Comparison of ENCODE assay signal across 1 cellular context in the genomic region with DNA sequence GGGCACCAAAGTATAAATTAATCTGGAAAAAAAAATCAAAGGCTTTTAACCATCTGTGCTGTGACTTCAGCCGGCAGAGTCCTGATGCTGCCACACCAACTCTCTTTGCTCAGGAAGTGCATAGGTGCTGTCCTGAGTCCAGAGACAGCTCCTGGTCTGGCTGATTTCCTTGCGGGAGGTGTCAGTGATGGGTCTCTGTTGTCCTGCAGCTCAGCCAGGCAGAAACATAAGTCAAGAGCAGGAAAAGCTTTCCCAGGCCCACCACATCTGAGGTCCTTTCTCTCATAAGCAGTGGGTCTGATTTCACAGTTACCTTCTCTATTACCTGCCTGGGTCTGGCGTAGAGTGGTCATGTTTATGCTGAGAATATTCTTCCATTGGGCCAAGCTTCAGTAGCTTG.
TF ChIP-seq lines count a peak whose summit lies in the region.

No MANE protein-coding gene starts in this region.

TF ChIP-seq in SK-N-SH, 30 proteins besides CTCF, POLR2A, EP300 and RAD21:
- TF ChIP-seq, protein P1, sequence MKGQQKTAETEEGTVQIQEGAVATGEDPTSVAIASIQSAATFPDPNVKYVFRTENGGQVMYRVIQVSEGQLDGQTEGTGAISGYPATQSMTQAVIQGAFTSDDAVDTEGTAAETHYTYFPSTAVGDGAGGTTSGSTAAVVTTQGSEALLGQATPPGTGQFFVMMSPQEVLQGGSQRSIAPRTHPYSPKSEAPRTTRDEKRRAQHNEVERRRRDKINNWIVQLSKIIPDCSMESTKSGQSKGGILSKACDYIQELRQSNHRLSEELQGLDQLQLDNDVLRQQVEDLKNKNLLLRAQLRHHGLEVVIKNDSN (IDR thresholded peaks at IDR 0.05; ENCODE audit: borderline replicate concordance, low read depth), result no peak
- no peak for TF ChIP-seq CHD2 (IDR thresholded peaks at IDR 0.05; ENCODE audit: low read length, partially characterized antibody)
- TF ChIP-seq, protein P2, sequence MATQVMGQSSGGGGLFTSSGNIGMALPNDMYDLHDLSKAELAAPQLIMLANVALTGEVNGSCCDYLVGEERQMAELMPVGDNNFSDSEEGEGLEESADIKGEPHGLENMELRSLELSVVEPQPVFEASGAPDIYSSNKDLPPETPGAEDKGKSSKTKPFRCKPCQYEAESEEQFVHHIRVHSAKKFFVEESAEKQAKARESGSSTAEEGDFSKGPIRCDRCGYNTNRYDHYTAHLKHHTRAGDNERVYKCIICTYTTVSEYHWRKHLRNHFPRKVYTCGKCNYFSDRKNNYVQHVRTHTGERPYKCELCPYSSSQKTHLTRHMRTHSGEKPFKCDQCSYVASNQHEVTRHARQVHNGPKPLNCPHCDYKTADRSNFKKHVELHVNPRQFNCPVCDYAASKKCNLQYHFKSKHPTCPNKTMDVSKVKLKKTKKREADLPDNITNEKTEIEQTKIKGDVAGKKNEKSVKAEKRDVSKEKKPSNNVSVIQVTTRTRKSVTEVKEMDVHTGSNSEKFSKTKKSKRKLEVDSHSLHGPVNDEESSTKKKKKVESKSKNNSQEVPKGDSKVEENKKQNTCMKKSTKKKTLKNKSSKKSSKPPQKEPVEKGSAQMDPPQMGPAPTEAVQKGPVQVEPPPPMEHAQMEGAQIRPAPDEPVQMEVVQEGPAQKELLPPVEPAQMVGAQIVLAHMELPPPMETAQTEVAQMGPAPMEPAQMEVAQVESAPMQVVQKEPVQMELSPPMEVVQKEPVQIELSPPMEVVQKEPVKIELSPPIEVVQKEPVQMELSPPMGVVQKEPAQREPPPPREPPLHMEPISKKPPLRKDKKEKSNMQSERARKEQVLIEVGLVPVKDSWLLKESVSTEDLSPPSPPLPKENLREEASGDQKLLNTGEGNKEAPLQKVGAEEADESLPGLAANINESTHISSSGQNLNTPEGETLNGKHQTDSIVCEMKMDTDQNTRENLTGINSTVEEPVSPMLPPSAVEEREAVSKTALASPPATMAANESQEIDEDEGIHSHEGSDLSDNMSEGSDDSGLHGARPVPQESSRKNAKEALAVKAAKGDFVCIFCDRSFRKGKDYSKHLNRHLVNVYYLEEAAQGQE (IDR thresholded peaks at IDR 0.05; ENCODE audit: low read depth, low read length), result no peak
- TF ChIP-seq, protein P3, sequence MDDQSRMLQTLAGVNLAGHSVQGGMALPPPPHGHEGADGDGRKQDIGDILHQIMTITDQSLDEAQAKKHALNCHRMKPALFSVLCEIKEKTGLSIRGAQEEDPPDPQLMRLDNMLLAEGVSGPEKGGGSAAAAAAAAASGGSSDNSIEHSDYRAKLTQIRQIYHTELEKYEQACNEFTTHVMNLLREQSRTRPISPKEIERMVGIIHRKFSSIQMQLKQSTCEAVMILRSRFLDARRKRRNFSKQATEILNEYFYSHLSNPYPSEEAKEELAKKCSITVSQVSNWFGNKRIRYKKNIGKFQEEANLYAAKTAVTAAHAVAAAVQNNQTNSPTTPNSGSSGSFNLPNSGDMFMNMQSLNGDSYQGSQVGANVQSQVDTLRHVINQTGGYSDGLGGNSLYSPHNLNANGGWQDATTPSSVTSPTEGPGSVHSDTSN (IDR thresholded peaks at IDR 0.05), result no peak
